In genomic region chr4:1205641-1206298, GRCh38 we compare ENCODE assay signal across 1 cellular context.
TF ChIP-seq lines count a peak whose summit lies in the region.

No MANE protein-coding gene starts in this region.

TF ChIP-seq in IMR-90, 13 proteins besides CTCF, POLR2A, EP300 and RAD21 (continued from another document):
- TF ChIP-seq, protein P1, sequence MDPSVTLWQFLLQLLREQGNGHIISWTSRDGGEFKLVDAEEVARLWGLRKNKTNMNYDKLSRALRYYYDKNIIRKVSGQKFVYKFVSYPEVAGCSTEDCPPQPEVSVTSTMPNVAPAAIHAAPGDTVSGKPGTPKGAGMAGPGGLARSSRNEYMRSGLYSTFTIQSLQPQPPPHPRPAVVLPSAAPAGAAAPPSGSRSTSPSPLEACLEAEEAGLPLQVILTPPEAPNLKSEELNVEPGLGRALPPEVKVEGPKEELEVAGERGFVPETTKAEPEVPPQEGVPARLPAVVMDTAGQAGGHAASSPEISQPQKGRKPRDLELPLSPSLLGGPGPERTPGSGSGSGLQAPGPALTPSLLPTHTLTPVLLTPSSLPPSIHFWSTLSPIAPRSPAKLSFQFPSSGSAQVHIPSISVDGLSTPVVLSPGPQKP (IDR thresholded peaks at IDR 0.05; ENCODE audit: borderline replicate concordance, low read depth, low read length), result no peak
